ENCODE assay signal across 27 cellular contexts in genomic region chr10:9069136-9069535, GRCh38.
DNase-seq lines count a peak whose midpoint lies in the region; ATAC-seq and TF ChIP-seq lines count a peak whose summit lies in the region.
"Had no signal": no experiment of that assay in that cellular context is flagged by ENCODE, and none has a peak within 500 bp of the region (broad histone marks: within the 10 kb centered on the region; RNA-seq: fewer than 3 reads in every experiment).

No MANE protein-coding gene starts in this region.

- H3K27me3 ChIP-seq in foreskin keratinocyte, result no peaks in the 10 kb centered on the region
- H3K27me3 ChIP-seq: ovary, right atrium auricular region had no signal

- H3K4me3 Mint-ChIP-seq in activated CD4-positive, alpha-beta memory T cell treated with anti-CD3 and anti-CD28 coated beads for 36 hours, result no peak overlapping the region
- H3K4me3 Mint-ChIP-seq in activated CD4-positive, alpha-beta memory T cell treated with anti-CD3 and anti-CD28 coated beads, Interleukin-2, amount 10 ng/mL, durations not matched to agents 7 days and 5 days, result no peak overlapping the region
- H3K4me3 Mint-ChIP-seq: activated naive CD8-positive, alpha-beta T cell treated with anti-CD3 and anti-CD28 coated beads, Interleukin-2, amount 10 ng/mL, durations not matched to agents 7 days and 5 days; brain; mesothelial cell of epicardium; naive thymus-derived CD8-positive, alpha-beta T cell had no signal

- no peaks in the 10 kb centered on the region for H3K36me3 Mint-ChIP-seq in activated CD4-positive, alpha-beta memory T cell treated with anti-CD3 and anti-CD28 coated beads for 36 hours
- no peaks in the 10 kb centered on the region for H3K36me3 Mint-ChIP-seq in activated CD4-positive, alpha-beta memory T cell treated with anti-CD3 and anti-CD28 coated beads, Interleukin-2, amount 10 ng/mL, durations not matched to agents 7 days and 5 days (ENCODE audit: low read depth)
- H3K36me3 Mint-ChIP-seq: activated naive CD8-positive, alpha-beta T cell treated with anti-CD3 and anti-CD28 coated beads, Interleukin-2, amount 10 ng/mL, durations not matched to agents 7 days and 5 days; brain; mesothelial cell of epicardium had no signal

- no peak for TF ChIP-seq CTCF in foreskin keratinocyte (conservative IDR thresholded peaks at IDR 0.05)

- peaks cover 6% of the 10 kb centered on the region for H3K9me3 Mint-ChIP-seq in activated CD4-positive, alpha-beta memory T cell treated with anti-CD3 and anti-CD28 coated beads for 36 hours
- H3K9me3 Mint-ChIP-seq in activated CD4-positive, alpha-beta memory T cell treated with anti-CD3 and anti-CD28 coated beads, Interleukin-2, amount 10 ng/mL, durations not matched to agents 7 days and 5 days, result no peaks in the 10 kb centered on the region
- H3K9me3 Mint-ChIP-seq: activated naive CD8-positive, alpha-beta T cell treated with anti-CD3 and anti-CD28 coated beads, Interleukin-2, amount 10 ng/mL, durations not matched to agents 7 days and 5 days; mesothelial cell of epicardium had no signal

- peaks cover 19% of the 10 kb centered on the region for H3K4me1 Mint-ChIP-seq in activated CD4-positive, alpha-beta memory T cell treated with anti-CD3 and anti-CD28 coated beads for 36 hours (ENCODE audit: low read depth)
- no peaks in the 10 kb centered on the region for H3K4me1 Mint-ChIP-seq in activated CD4-positive, alpha-beta memory T cell treated with anti-CD3 and anti-CD28 coated beads, Interleukin-2, amount 10 ng/mL, durations not matched to agents 7 days and 5 days
- H3K4me1 Mint-ChIP-seq: activated naive CD8-positive, alpha-beta T cell treated with anti-CD3 and anti-CD28 coated beads, Interleukin-2, amount 10 ng/mL, durations not matched to agents 7 days and 5 days; brain; naive thymus-derived CD8-positive, alpha-beta T cell had no signal

- peak; percentile 18 for DNase-seq in activated CD4-positive, alpha-beta memory T cell treated with anti-CD3 and anti-CD28 coated beads for 36 hours
- DNase-seq in activated CD4-positive, alpha-beta memory T cell treated with anti-CD3 and anti-CD28 coated beads, Interleukin-2, amount 10 ng/mL, durations not matched to agents 7 days and 5 days, result no peak
- DNase-seq in HPDE6-E6E7 (ENCODE audit: extremely low spot score) (peak; percentile 25), SW480 (ENCODE audit: low spot score) (peak; percentile 2), foreskin keratinocyte (peak; percentile 93 to 97), OCI-M1 (lab: John Stamatoyannopoulos, UW) (no peak), cerebellar cortex (ENCODE audit: low spot score) (no peak)
- DNase-seq: activated CD8-positive, alpha-beta memory T cell treated with anti-CD3 and anti-CD28 coated beads for 24 hours; activated naive CD8-positive, alpha-beta T cell treated with anti-CD3 and anti-CD28 coated beads, Interleukin-2, amount 10 ng/mL, durations not matched to agents 7 days and 5 days; COR-L47; head of caudate nucleus; Kasumi-1; naive thymus-derived CD8-positive, alpha-beta T cell; NCI-H1092; NCI-H2029; NCI-H345; NCI-H82; ovary; WERI-Rb-1 had no signal

- intact Hi-C loops in activated CD4-positive, alpha-beta memory T cell treated with anti-CD3 and anti-CD28 coated beads for 36 hours (cut with micrococcal nuclease), result no loop called here

- H3K27me3 Mint-ChIP-seq in activated CD4-positive, alpha-beta memory T cell treated with anti-CD3 and anti-CD28 coated beads for 36 hours, result no peaks in the 10 kb centered on the region
- H3K27me3 Mint-ChIP-seq in activated CD4-positive, alpha-beta memory T cell treated with anti-CD3 and anti-CD28 coated beads, Interleukin-2, amount 10 ng/mL, durations not matched to agents 7 days and 5 days, result peaks cover 2% of the 10 kb centered on the region
- H3K27me3 Mint-ChIP-seq: activated naive CD8-positive, alpha-beta T cell treated with anti-CD3 and anti-CD28 coated beads, Interleukin-2, amount 10 ng/mL, durations not matched to agents 7 days and 5 days; naive thymus-derived CD8-positive, alpha-beta T cell had no signal

- ATAC-seq in foreskin keratinocyte (peak; percentile 100), GM19023 (IDR thresholded peaks at IDR 0.05; ENCODE audit: unreplicated experiment) (no peak)
- ATAC-seq: A549; left lung; naive thymus-derived CD8-positive, alpha-beta T cell had no signal

- no peak overlapping the region for H3K27ac ChIP-seq in foreskin keratinocyte
- H3K27ac ChIP-seq: A549, coronary artery, left lung, ovary, right atrium auricular region, SK-N-MC, WERI-Rb-1 had no signal

- peaks cover 5% of the 10 kb centered on the region for H3K4me1 ChIP-seq in foreskin keratinocyte
- H3K4me1 ChIP-seq: A549, left lung, right atrium auricular region had no signal

- POLR2A ChIA-PET in activated CD4-positive, alpha-beta memory T cell treated with anti-CD3 and anti-CD28 coated beads for 36 hours (lab: Charles Lee), result no interaction called here
- POLR2A ChIA-PET in activated CD4-positive, alpha-beta memory T cell treated with anti-CD3 and anti-CD28 coated beads, Interleukin-2, amount 10 ng/mL, durations not matched to agents 7 days and 5 days (lab: Charles Lee), result no interaction called here

- no peak overlapping the region for H3K27ac Mint-ChIP-seq in activated CD4-positive, alpha-beta memory T cell treated with anti-CD3 and anti-CD28 coated beads for 36 hours
- no peak overlapping the region for H3K27ac Mint-ChIP-seq in activated CD4-positive, alpha-beta memory T cell treated with anti-CD3 and anti-CD28 coated beads, Interleukin-2, amount 10 ng/mL, durations not matched to agents 7 days and 5 days
- H3K27ac Mint-ChIP-seq: activated naive CD8-positive, alpha-beta T cell treated with anti-CD3 and anti-CD28 coated beads, Interleukin-2, amount 10 ng/mL, durations not matched to agents 7 days and 5 days; brain; mesothelial cell of epicardium; naive thymus-derived CD8-positive, alpha-beta T cell had no signal

- CTCF ChIA-PET in activated CD4-positive, alpha-beta memory T cell treated with anti-CD3 and anti-CD28 coated beads for 36 hours (lab: Charles Lee), result no interaction called here
- CTCF ChIA-PET in activated CD4-positive, alpha-beta memory T cell treated with anti-CD3 and anti-CD28 coated beads, Interleukin-2, amount 10 ng/mL, durations not matched to agents 7 days and 5 days (lab: Charles Lee), result no interaction called here

Comparison
In these comparisons a context has a peak if more than half of its experiments do, and no peak if none do; other contexts are left out.
1. DNase-seq: peak in activated CD4-positive, alpha-beta memory T cell treated with anti-CD3 and anti-CD28 coated beads for 36 hours (single experiment), HPDE6-E6E7 (single experiment), SW480 (single experiment) and foreskin keratinocyte (2 of 2); none in activated CD4-positive, alpha-beta memory T cell treated with anti-CD3 and anti-CD28 coated beads, Interleukin-2, amount 10 ng/mL, durations not matched to agents 7 days and 5 days (single experiment), OCI-M1 (single experiment) and cerebellar cortex (single experiment).